Comparison of ENCODE assay signal across 2 cellular contexts in the genomic region with DNA sequence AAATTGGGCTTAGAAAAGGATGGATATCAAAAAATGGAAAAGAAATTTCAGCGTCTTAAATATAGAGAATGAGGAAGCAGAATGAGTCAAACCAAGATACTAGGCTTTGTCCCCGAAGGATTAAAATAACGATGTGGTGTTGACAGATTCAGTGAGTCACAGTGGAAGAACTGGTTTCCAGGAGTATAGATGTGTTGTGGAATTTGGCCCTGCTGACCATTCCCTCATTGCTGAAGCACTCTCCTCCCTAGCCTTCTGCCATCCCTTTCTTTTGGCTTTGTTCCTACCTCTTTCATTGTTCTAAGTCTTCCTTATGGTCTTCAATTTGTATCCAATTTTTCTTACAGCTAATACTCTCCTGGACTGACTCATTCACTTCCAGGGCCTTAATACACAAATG.
TF ChIP-seq lines count a peak whose summit lies in the region.

No MANE protein-coding gene starts in this region.

TF ChIP-seq in A549, 52 proteins besides CTCF, POLR2A, EP300 and RAD21:
- TF ChIP-seq FOSL2 (IDR thresholded peaks at IDR 0.05) (peak; percentile 47; the same call in 1 of the 2 replicates), FOSL2 (CRISPR knock-in tag; IDR thresholded peaks at IDR 0.05) (peak; percentile 70), BHLHE40 (IDR thresholded peaks at IDR 0.05; ENCODE audit: low read depth, low read length) (no peak), HEYL (CRISPR knock-in tag; IDR thresholded peaks at IDR 0.05) (no peak), JUNB (IDR thresholded peaks at IDR 0.05) (0 out of 2 replicates have a peak, but pooled peaks have one; percentile 30), HOXB5 (CRISPR knock-in tag; IDR thresholded peaks at IDR 0.05) (no peak), NPAS2 (CRISPR knock-in tag; IDR thresholded peaks at IDR 0.05; ENCODE audit: borderline replicate concordance) (no peak), FOSB (CRISPR knock-in tag; IDR thresholded peaks at IDR 0.05) (no peak), POLR2AphosphoS2 (conservative IDR thresholded peaks at IDR 0.05; ENCODE audit: low read length) (no peak)
- TF ChIP-seq, protein P1, sequence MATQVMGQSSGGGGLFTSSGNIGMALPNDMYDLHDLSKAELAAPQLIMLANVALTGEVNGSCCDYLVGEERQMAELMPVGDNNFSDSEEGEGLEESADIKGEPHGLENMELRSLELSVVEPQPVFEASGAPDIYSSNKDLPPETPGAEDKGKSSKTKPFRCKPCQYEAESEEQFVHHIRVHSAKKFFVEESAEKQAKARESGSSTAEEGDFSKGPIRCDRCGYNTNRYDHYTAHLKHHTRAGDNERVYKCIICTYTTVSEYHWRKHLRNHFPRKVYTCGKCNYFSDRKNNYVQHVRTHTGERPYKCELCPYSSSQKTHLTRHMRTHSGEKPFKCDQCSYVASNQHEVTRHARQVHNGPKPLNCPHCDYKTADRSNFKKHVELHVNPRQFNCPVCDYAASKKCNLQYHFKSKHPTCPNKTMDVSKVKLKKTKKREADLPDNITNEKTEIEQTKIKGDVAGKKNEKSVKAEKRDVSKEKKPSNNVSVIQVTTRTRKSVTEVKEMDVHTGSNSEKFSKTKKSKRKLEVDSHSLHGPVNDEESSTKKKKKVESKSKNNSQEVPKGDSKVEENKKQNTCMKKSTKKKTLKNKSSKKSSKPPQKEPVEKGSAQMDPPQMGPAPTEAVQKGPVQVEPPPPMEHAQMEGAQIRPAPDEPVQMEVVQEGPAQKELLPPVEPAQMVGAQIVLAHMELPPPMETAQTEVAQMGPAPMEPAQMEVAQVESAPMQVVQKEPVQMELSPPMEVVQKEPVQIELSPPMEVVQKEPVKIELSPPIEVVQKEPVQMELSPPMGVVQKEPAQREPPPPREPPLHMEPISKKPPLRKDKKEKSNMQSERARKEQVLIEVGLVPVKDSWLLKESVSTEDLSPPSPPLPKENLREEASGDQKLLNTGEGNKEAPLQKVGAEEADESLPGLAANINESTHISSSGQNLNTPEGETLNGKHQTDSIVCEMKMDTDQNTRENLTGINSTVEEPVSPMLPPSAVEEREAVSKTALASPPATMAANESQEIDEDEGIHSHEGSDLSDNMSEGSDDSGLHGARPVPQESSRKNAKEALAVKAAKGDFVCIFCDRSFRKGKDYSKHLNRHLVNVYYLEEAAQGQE (IDR thresholded peaks at IDR 0.05), result no peak
- TF ChIP-seq, protein P2, sequence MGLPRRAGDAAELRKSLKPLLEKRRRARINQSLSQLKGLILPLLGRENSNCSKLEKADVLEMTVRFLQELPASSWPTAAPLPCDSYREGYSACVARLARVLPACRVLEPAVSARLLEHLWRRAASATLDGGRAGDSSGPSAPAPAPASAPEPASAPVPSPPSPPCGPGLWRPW (IDR thresholded peaks at IDR 0.05), result no peak
TF ChIP-seq in A549: peak in this region for 2.

TF ChIP-seq in IMR-90, 13 proteins besides CTCF, POLR2A, EP300 and RAD21:
- TF ChIP-seq FOS (IDR thresholded peaks at IDR 0.05; ENCODE audit: low read depth, low read length), result peak; percentile 81
- no peak for TF ChIP-seq MAFK (IDR thresholded peaks at IDR 0.05; ENCODE audit: low read depth, low read length)
